Comparison of ENCODE assay signal across 18 cellular contexts in genomic region chr9:17962747-17963146, GRCh38.
DNase-seq lines count a peak whose midpoint lies in the region; ATAC-seq and TF ChIP-seq lines count a peak whose summit lies in the region.
"Had no signal": no experiment of that assay in that cellular context is flagged by ENCODE, and none has a peak within 500 bp of the region (broad histone marks: within the 10 kb centered on the region; RNA-seq: fewer than 3 reads in every experiment).

No MANE protein-coding gene starts in this region.

- intact Hi-C loops in left colon (cut with DNase I, micrococcal nuclease), result no loop called here

- H3K9me3 ChIP-seq in thoracic aorta, result no peaks in the 10 kb centered on the region
- H3K9me3 ChIP-seq: gastrocnemius medialis, MG63 had no signal

- peak; percentile 90 for ATAC-seq in left colon
- peak; percentile 93 for ATAC-seq in thoracic aorta (ENCODE audit: insufficient number of reproducible peaks, low FRiP score, low read depth)
- ATAC-seq in HG03432 (IDR thresholded peaks at IDR 0.05; ENCODE audit: unreplicated experiment), result no peak
- ATAC-seq: activated CD8-positive, alpha-beta T cell treated with anti-CD3 and anti-CD28 coated beads for 36 hours; gastrocnemius medialis; naive thymus-derived CD4-positive, alpha-beta T cell; stimulated activated effector memory CD8-positive, alpha-beta T cell treated with anti-CD3 and anti-CD28 coated beads, Interleukin-12 subunit alpha, Interleukin-12 subunit beta, amount 100 ng/mL, for 72 hours had no signal

- CTCF ChIA-PET in HEK293T (lab: Yijun Ruan, JAX), result no interaction called here

- H3K27ac ChIP-seq in thoracic aorta, result no peak overlapping the region
- H3K27ac ChIP-seq: gastrocnemius medialis had no signal

- no peak overlapping the region for H3K4me3 ChIP-seq in cardiac fibroblast (replicated peaks in 1 of 2; ENCODE audit: low read depth in 2 of 2, low read length in 2 of 2)
- H3K4me3 ChIP-seq in thoracic aorta, result no peak overlapping the region
- H3K4me3 ChIP-seq: gastrocnemius medialis, MG63 had no signal

- DNase-seq in HEK293T (ENCODE audit: extremely low spot score) (peak; percentile 8), cardiac fibroblast (ENCODE audit: low read depth in 2 of 2) (peak; percentile 1 to 11), left colon (peak in 1 of 2 donors; percentile 25), thoracic aorta (ENCODE audit: low spot score) (peak; percentile 7), medulla oblongata (ENCODE audit: extremely low spot score) (no peak), T-helper 1 cell (no peak)
- DNase-seq: activated CD4-positive, alpha-beta T cell treated with anti-CD3 and anti-CD28 coated beads for 1 hour; activated CD8-positive, alpha-beta T cell treated with anti-CD3 and anti-CD28 coated beads for 36 hours; activated effector memory CD4-positive, alpha-beta T cell treated with anti-CD3 and anti-CD28 coated beads, Interleukin-2, amount 50 U/mL, for 16 hours; effector memory CD4-positive, alpha-beta T cell; gastrocnemius medialis; MG63; naive thymus-derived CD4-positive, alpha-beta T cell; NCI-H1417; NCI-H2081; NCI-H446 had no signal

- TF ChIP-seq CTCF in cardiac fibroblast (IDR thresholded peaks at IDR 0.05; ENCODE audit: low read depth, low read length) (no peak), thoracic aorta (IDR thresholded peaks at IDR 0.05) (no peak)

- H3K4me1 ChIP-seq in thoracic aorta (ENCODE audit: control insufficient read depth in 1 of 2, low read depth in 2 of 2), result peaks cover 0 to 31% of the 10 kb centered on the region in 2 donors

- POLR2A ChIA-PET in HEK293T (lab: Yijun Ruan, JAX), result no interaction called here

- no peaks in the 10 kb centered on the region for H3K27me3 ChIP-seq in thoracic aorta (replicated peaks; ENCODE audit: insufficient read depth)
- H3K27me3 ChIP-seq: gastrocnemius medialis had no signal

- no peaks in the 10 kb centered on the region for H3K36me3 ChIP-seq in thoracic aorta
- H3K36me3 ChIP-seq: gastrocnemius medialis, MG63 had no signal

TF ChIP-seq in HEK293T, 16 proteins besides CTCF, POLR2A, EP300 and RAD21:
- TF ChIP-seq FOXM1 (IDR thresholded peaks at IDR 0.05; ENCODE audit: borderline replicate concordance), result no peak
- no peak for TF ChIP-seq ZNF384 (IDR thresholded peaks at IDR 0.05)
- TF ChIP-seq BHLHE40 (IDR thresholded peaks at IDR 0.05; ENCODE audit: borderline replicate concordance), result no peak
- no peak for TF ChIP-seq FOXA1 (IDR thresholded peaks at IDR 0.05)
- TF ChIP-seq HDGF (IDR thresholded peaks at IDR 0.05; ENCODE audit: borderline replicate concordance), result no peak
- no peak for TF ChIP-seq FOXK2 (IDR thresholded peaks at IDR 0.05)
- TF ChIP-seq TARDBP (IDR thresholded peaks at IDR 0.05), result no peak
- no peak for TF ChIP-seq ARNT (IDR thresholded peaks at IDR 0.05)
- no peak for TF ChIP-seq ELF4 (IDR thresholded peaks at IDR 0.05)
- no peak for TF ChIP-seq NFRKB (IDR thresholded peaks at IDR 0.05)
- TF ChIP-seq L3MBTL2 (conservative IDR thresholded peaks at IDR 0.05), result no peak
- TF ChIP-seq SP1 (IDR thresholded peaks at IDR 0.05), result no peak
- TF ChIP-seq SUZ12 (IDR thresholded peaks at IDR 0.05), result no peak
- TF ChIP-seq LEF1 (IDR thresholded peaks at IDR 0.05; ENCODE audit: borderline replicate concordance), result no peak
- no peak for TF ChIP-seq PKNOX1 (IDR thresholded peaks at IDR 0.05)
- no peak for TF ChIP-seq CTBP1 (IDR thresholded peaks at IDR 0.05; ENCODE audit: borderline replicate concordance)

Comparison
In these comparisons a context has a peak if more than half of its experiments do, and no peak if none do; other contexts are left out.
1. DNase-seq: peak in HEK293T (single experiment), cardiac fibroblast (2 of 2) and thoracic aorta (single experiment); none in medulla oblongata (single experiment) and T-helper 1 cell (0 of 5).